1 cellular context compared by ENCODE assay signal in genomic region chr6:41734666-41735426, GRCh38.
TF ChIP-seq lines count a peak whose summit lies in the region.

No MANE protein-coding gene starts in this region.

TF ChIP-seq in HEK293, 187 proteins besides CTCF, POLR2A, EP300 and RAD21 (continued from another document):
- TF ChIP-seq ZNF280D (tag by site-specific recombination; IDR thresholded peaks at IDR 0.05): no peak
- no peak for TF ChIP-seq ZNF837 (tag by site-specific recombination; IDR thresholded peaks at IDR 0.05)
- peak; percentile 80 for TF ChIP-seq EGR2 (tag by site-specific recombination; IDR thresholded peaks at IDR 0.05; ENCODE audit: low read depth)
- TF ChIP-seq ZNF629 (tag by site-specific recombination; IDR thresholded peaks at IDR 0.05): no peak
- no peak for TF ChIP-seq ZNF354C (tag by site-specific recombination; IDR thresholded peaks at IDR 0.05; ENCODE audit: borderline replicate concordance, low read depth)
- peak; percentile 89 for TF ChIP-seq PATZ1 (tag by site-specific recombination; IDR thresholded peaks at IDR 0.05)
- TF ChIP-seq ZNF501 (tag by site-specific recombination; IDR thresholded peaks at IDR 0.05): no peak
- TF ChIP-seq SP3 (tag by site-specific recombination; IDR thresholded peaks at IDR 0.05): peak; percentile 91
- TF ChIP-seq ZNF692 (tag by site-specific recombination; IDR thresholded peaks at IDR 0.05): no peak
- no peak for TF ChIP-seq RBAK (tag by site-specific recombination; IDR thresholded peaks at IDR 0.05)
- no peak for TF ChIP-seq ZNF76 (tag by site-specific recombination; IDR thresholded peaks at IDR 0.05; ENCODE audit: borderline replicate concordance, low read depth)
- TF ChIP-seq ZNF175 (tag by site-specific recombination; IDR thresholded peaks at IDR 0.05): no peak
- no peak for TF ChIP-seq ZNF24 (tag by site-specific recombination; IDR thresholded peaks at IDR 0.05)
